In the genomic region with DNA sequence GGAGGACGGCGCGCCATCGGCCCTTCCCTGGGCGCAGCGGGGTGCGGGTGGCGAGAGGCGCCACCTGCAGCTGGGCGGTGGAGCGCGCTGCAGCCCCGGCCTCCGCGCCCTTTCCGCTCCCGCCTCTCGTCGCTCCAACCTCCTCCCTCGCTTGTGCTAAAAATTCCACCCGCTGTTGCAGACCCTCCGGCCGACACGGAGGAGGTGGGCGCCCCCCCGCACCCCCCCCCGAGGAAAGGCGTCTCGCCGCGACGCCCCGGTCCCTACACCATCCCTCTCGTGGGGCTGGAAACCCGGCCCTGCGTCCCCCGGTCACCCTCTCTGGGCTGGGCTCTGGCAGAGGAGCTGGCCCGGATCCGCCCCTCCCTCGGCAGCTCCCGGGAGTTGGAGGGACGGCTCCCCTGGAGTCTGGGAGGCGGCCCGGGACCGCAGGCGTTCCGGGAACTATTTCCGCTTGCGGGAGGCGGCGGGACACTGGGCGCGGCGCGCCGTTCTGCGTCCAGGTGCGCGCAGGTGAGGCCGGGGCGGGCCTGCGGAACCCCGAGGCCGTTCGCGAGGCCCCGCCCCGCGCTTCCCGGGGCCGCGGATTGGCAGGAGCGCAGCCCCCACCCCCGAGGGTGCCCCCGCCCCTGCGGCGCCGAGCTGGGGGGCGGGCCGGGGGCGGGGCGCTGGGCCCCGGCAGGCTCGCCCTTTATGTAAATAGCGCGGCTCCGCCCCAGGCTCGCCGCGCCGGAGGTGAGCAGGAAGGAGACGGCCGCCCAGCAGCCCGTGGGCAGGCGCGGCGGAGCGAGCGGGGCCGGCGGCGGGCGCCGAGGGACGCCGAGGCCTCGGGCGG, we compare ENCODE assay signal across 8 cellular contexts. TPM values are rescaled to one million over a fixed set of nuclear protein-coding genes. Genes with fewer than 3 reads are reported as not detected.
DNase-seq lines count a peak whose midpoint lies in the region; ATAC-seq and TF ChIP-seq lines count a peak whose summit lies in the region.

A gene with protein sequence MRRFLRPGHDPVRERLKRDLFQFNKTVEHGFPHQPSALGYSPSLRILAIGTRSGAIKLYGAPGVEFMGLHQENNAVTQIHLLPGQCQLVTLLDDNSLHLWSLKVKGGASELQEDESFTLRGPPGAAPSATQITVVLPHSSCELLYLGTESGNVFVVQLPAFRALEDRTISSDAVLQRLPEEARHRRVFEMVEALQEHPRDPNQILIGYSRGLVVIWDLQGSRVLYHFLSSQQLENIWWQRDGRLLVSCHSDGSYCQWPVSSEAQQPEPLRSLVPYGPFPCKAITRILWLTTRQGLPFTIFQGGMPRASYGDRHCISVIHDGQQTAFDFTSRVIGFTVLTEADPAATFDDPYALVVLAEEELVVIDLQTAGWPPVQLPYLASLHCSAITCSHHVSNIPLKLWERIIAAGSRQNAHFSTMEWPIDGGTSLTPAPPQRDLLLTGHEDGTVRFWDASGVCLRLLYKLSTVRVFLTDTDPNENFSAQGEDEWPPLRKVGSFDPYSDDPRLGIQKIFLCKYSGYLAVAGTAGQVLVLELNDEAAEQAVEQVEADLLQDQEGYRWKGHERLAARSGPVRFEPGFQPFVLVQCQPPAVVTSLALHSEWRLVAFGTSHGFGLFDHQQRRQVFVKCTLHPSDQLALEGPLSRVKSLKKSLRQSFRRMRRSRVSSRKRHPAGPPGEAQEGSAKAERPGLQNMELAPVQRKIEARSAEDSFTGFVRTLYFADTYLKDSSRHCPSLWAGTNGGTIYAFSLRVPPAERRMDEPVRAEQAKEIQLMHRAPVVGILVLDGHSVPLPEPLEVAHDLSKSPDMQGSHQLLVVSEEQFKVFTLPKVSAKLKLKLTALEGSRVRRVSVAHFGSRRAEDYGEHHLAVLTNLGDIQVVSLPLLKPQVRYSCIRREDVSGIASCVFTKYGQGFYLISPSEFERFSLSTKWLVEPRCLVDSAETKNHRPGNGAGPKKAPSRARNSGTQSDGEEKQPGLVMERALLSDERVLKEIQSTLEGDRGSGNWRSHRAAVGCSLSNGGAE (plus strand): TSS at position 727 of the 835 bp plus-strand sequence. CDS start 17,730 bp downstream, outside the sequence.

- peak within 1 kb of the TSS; percentile 84 for H3K27ac ChIP-seq in lower lobe of right lung

- DNase-seq in AG04449 (ENCODE audit: low read depth, low spot score) (no peak), NCI-H510A treated with DMSO at 0.1 percent for 48 hours (lab: John Stamatoyannopoulos, UW) (peak; percentile 87), dermis blood vessel endothelial cell (peak; percentile 50), lower lobe of right lung (peak; percentile 92)
- DNase-seq in activated CD4-positive, alpha-beta T cell treated with anti-CD3 and anti-CD28 coated beads, Interleukin-2, amount 50 U/mL, for 1 hour, result peak; percentile 79
- DNase-seq in stimulated activated CD8-positive, alpha-beta memory T cell treated with anti-CD3 and anti-CD28 coated beads, Interleukin-15, amount 100 ng/mL, for 1 hour (ENCODE audit: low read depth), result peak; percentile 53

- H3K36me3 ChIP-seq in lower lobe of right lung, result peaks cover 22% of the 10 kb centered on the region

- intact Hi-C loops in lower lobe of right lung (cut with DNase I), result no loop called here

- TF ChIP-seq CTCF in AG04449 (IDR thresholded peaks at IDR 0.05; ENCODE audit: insufficient read depth, low read length, missing control alignments) (peak; percentile 15), lower lobe of right lung (IDR thresholded peaks at IDR 0.05) (peak; percentile 54)

- ATAC-seq in GM19023 (IDR thresholded peaks at IDR 0.05; ENCODE audit: unreplicated experiment) (peak; percentile 86), HG03280 (IDR thresholded peaks at IDR 0.05; ENCODE audit: unreplicated experiment) (peak; percentile 88), lower lobe of right lung (peak; percentile 94 to 96)

- CTCF ChIA-PET in AG04449 (lab: Yijun Ruan, JAX), result interaction anchor here (1.0 to 1.3 kb wide), 6 partner anchors 9 to 224 kb away, joined by 3 to 5 read pairs (median 4); a partner anchor contains a TSS

- no peaks in the 10 kb centered on the region for H3K9me3 ChIP-seq in lower lobe of right lung

- no peaks in the 10 kb centered on the region for H3K27me3 ChIP-seq in lower lobe of right lung (ENCODE audit: low read depth)

- peaks cover 20% of the 10 kb centered on the region for H3K4me1 ChIP-seq in lower lobe of right lung

- POLR2A ChIA-PET in AG04449 (lab: Yijun Ruan, JAX), result interaction anchor here (0.6 to 0.9 kb wide), 3 partner anchors 9 to 207 kb away, joined by 3 to 6 read pairs (median 4); a partner anchor contains a TSS

- H3K4me3 ChIP-seq in AG04449 (ENCODE audit: low read depth, low read length) (peak within 1 kb of the TSS; percentile 51), lower lobe of right lung (peak within 1 kb of the TSS; percentile 76)

RNA-seq across cellular contexts. Expression of the gene that starts here (rescaled TPM):
- total RNA-seq in dermis blood vessel endothelial cell (14.8 and 21.9 TPM in 2 replicates), lower lobe of right lung (111 TPM)
